12 cellular contexts compared by ENCODE assay signal in genomic region chr4:22190855-22191254, GRCh38.
A peak's percentile ranks its signal among the peaks of the same experiment; 100 is the strongest.
DNase-seq lines count a peak whose midpoint lies in the region; ATAC-seq and TF ChIP-seq lines count a peak whose summit lies in the region.
"Had no signal": no experiment of that assay in that cellular context is flagged by ENCODE, and none has a peak within 500 bp of the region (broad histone marks: within the 10 kb centered on the region; RNA-seq: fewer than 3 reads in every experiment).

No MANE protein-coding gene starts in this region.

- H3K4me1 Mint-ChIP-seq in HFFc6 (ENCODE audit: low read depth) = no peaks in the 10 kb centered on the region; the same call in 1 of the 2 replicates
- H3K4me1 Mint-ChIP-seq in CD4-positive, alpha-beta T cell (ENCODE audit: low read depth) = no peaks in the 10 kb centered on the region
- H3K4me1 Mint-ChIP-seq: naive thymus-derived CD4-positive, alpha-beta T cell had no signal

- H3K79me2 ChIP-seq in ACC112 (ENCODE audit: control insufficient read depth, insufficient read depth, low read length, unreplicated experiment) = no peaks in the 10 kb centered on the region

- H2AFZ ChIP-seq in ACC112 (ENCODE audit: low read length, unreplicated experiment) = no peak overlapping the region

- H3K9me3 ChIP-seq in CD4-positive, alpha-beta T cell (ENCODE audit: control insufficient read depth, low read length) = no peaks in the 10 kb centered on the region
- no peaks in the 10 kb centered on the region for H3K9me3 ChIP-seq in upper lobe of right lung
- H3K9me3 ChIP-seq: BE2C had no signal

- no peaks in the 10 kb centered on the region for H3K36me3 ChIP-seq in ACC112 (ENCODE audit: insufficient read depth, low read length)
- no peaks in the 10 kb centered on the region for H3K36me3 ChIP-seq in upper lobe of right lung
- H3K36me3 ChIP-seq: BE2C had no signal

- H3K27ac ChIP-seq in ACC112 (ENCODE audit: low read depth, low read length) (peak overlapping the region; percentile 38; the same call in 1 of the 2 replicates), upper lobe of right lung (no peak overlapping the region)
- no peak overlapping the region for H3K27ac ChIP-seq in CD4-positive, alpha-beta T cell (ENCODE audit: low read depth, low read length)

- CTCF ChIA-PET in CD4-positive, alpha-beta T cell (lab: Charles Lee) = no interaction called here

- no peaks in the 10 kb centered on the region for H3K36me3 Mint-ChIP-seq in HFFc6 (ENCODE audit: low read depth)
- H3K36me3 Mint-ChIP-seq in CD4-positive, alpha-beta T cell (ENCODE audit: low read depth) = no peaks in the 10 kb centered on the region
- H3K36me3 Mint-ChIP-seq: naive thymus-derived CD4-positive, alpha-beta T cell had no signal

- no peaks in the 10 kb centered on the region; the same call in 1 of the 2 replicates for H3K9me3 Mint-ChIP-seq in HFFc6
- peaks cover 5% of the 10 kb centered on the region for H3K9me3 Mint-ChIP-seq in CD4-positive, alpha-beta T cell

- H3K4me3 ChIP-seq in ACC112 (ENCODE audit: low read depth, low read length) (no peak overlapping the region), upper lobe of right lung (no peak overlapping the region)

- TF ChIP-seq CTCF in HFFc6 (IDR thresholded peaks at IDR 0.05) = no peak
- TF ChIP-seq CTCF in CD4-positive, alpha-beta T cell (IDR thresholded peaks at IDR 0.05) = no peak
- TF ChIP-seq CTCF in upper lobe of right lung (IDR thresholded peaks at IDR 0.05) = no peak

- no peak overlapping the region for H3K4me3 Mint-ChIP-seq in HFFc6
- no peak overlapping the region for H3K4me3 Mint-ChIP-seq in CD4-positive, alpha-beta T cell
- H3K4me3 Mint-ChIP-seq: naive thymus-derived CD4-positive, alpha-beta T cell had no signal

- H3K27ac Mint-ChIP-seq in HFFc6 = no peak overlapping the region
- H3K27ac Mint-ChIP-seq in CD4-positive, alpha-beta T cell = no peak overlapping the region
- H3K27ac Mint-ChIP-seq: naive thymus-derived CD4-positive, alpha-beta T cell had no signal

- intact Hi-C loops in CD4-positive, alpha-beta T cell (cut with DNase I, micrococcal nuclease) = no loop called here
- intact Hi-C loops in upper lobe of right lung (cut with DNase I) = no loop called here

- ATAC-seq in CD4-positive, alpha-beta T cell (ENCODE audit: poor library complexity) = no peak
- no peak for ATAC-seq in upper lobe of right lung
- ATAC-seq: naive thymus-derived CD4-positive, alpha-beta T cell had no signal

- POLR2A ChIA-PET in CD4-positive, alpha-beta T cell (lab: Charles Lee) = no interaction called here

- peak; percentile 34 for DNase-seq in HFFc6
- DNase-seq in amniotic epithelial cell (ENCODE audit: low read depth) = peak; percentile 31
- DNase-seq in iPS-NIHi7 (ENCODE audit: extremely low spot score) = peak; percentile 21
- DNase-seq in NCI-H1092 (lab: John Stamatoyannopoulos, UW) = no peak
- DNase-seq in activated CD4-positive, alpha-beta T cell treated with anti-CD3 and anti-CD28 coated beads, Interleukin-2, amount 50 U/mL, for 1 hour = no peak
- DNase-seq in CD4-positive, alpha-beta T cell = no peak
- DNase-seq in upper lobe of right lung = no peak
- DNase-seq: BE2C; naive thymus-derived CD4-positive, alpha-beta T cell; NCI-H187 treated with DMSO at 0.1 percent for 48 hours; trophoblast cell had no signal

- H3K4me1 ChIP-seq in ACC112 (ENCODE audit: control insufficient read depth, insufficient read depth, low read length, unreplicated experiment) (peaks cover 26% of the 10 kb centered on the region), upper lobe of right lung (no peaks in the 10 kb centered on the region)
- H3K4me1 ChIP-seq: BE2C had no signal

- H3K27me3 ChIP-seq in ACC112 (ENCODE audit: insufficient read depth, low read length) (no peaks in the 10 kb centered on the region), upper lobe of right lung (no peaks in the 10 kb centered on the region)
- no peaks in the 10 kb centered on the region for H3K27me3 ChIP-seq in CD4-positive, alpha-beta T cell (ENCODE audit: control insufficient read depth, insufficient read depth, low read length)
- H3K27me3 ChIP-seq: BE2C had no signal

- H3K27me3 Mint-ChIP-seq in HFFc6 (ENCODE audit: insufficient read depth) = no peaks in the 10 kb centered on the region; the same call in 1 of the 2 replicates
- no peaks in the 10 kb centered on the region for H3K27me3 Mint-ChIP-seq in CD4-positive, alpha-beta T cell
- H3K27me3 Mint-ChIP-seq: naive thymus-derived CD4-positive, alpha-beta T cell had no signal

Comparison
In these comparisons a context has a peak if more than half of its experiments do, and no peak if none do; other contexts are left out.
1. DNase-seq: peak in HFFc6 (single experiment), amniotic epithelial cell (single experiment) and iPS-NIHi7 (single experiment); none in NCI-H1092 (single experiment), activated CD4-positive, alpha-beta T cell treated with anti-CD3 and anti-CD28 coated beads, Interleukin-2, amount 50 U/mL, for 1 hour (single experiment), CD4-positive, alpha-beta T cell (0 of 10) and upper lobe of right lung (single experiment).